1 cellular context compared by ENCODE assay signal in the genomic region with DNA sequence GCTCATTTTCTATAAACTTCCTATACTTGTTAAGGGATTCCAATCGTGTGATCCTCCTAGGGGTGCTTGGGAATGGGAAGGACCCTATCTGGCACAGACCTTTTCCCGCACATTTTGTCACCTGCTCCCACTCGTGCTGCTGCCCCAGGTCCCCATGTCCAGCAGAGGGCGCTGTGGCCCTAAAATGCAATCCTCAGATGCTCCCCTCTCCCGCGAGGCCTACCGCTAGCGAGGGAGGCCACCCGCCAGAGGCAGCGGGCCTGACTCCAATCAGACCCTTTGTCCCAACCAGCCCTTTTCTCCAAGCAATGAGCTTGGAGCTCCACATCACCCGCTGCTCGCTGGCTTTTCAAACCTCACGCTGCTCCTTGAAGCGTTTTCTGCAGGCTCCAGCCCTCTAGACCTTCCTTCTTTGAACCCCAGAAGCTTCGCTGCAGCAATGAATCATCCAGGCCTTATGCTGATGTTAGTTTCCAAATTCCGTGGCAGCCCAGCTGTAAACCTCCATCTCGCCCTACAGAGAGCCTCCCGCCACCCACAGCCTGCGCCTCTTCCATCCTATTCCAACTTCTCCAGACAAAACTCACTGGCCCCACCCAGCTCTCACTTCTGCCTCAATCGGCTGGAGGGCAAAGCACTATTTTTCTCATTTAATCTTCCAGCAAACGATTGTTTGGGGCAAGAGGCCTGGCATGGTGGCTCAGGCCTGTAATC.
A peak's percentile ranks its signal among the peaks of the same experiment; 100 is the strongest.
TF ChIP-seq lines count a peak whose summit lies in the region.

No MANE protein-coding gene starts in this region.

TF ChIP-seq in HepG2, 621 proteins besides CTCF, POLR2A, EP300 and RAD21 (continued from another document and continues in another):
- TF ChIP-seq ZMYM3 (CRISPR knock-in tag; IDR thresholded peaks at IDR 0.05) (peak; percentile 71; the same call in 1 of the 2 replicates), RFXAP (CRISPR knock-in tag; IDR thresholded peaks at IDR 0.05; ENCODE audit: borderline replicate concordance) (peak; percentile 48; the same call in 1 of the 2 replicates), YEATS2 (CRISPR knock-in tag; IDR thresholded peaks at IDR 0.05; ENCODE audit: borderline replicate concordance) (peak; percentile 81; the same call in 1 of the 2 replicates), ZNF383 (CRISPR knock-in tag; IDR thresholded peaks at IDR 0.05; ENCODE audit: borderline replicate concordance) (no peak), FOXJ3 (CRISPR knock-in tag; IDR thresholded peaks at IDR 0.05; ENCODE audit: borderline replicate concordance) (no peak), PCBP1 (IDR thresholded peaks at IDR 0.05; ENCODE audit: borderline replicate concordance, low read depth, low read length) (no peak), FOXP1 (IDR thresholded peaks at IDR 0.05) (no peak), FOXP1 (CRISPR knock-in tag; IDR thresholded peaks at IDR 0.05) (no peak), ZNF234 (CRISPR knock-in tag; conservative IDR thresholded peaks at IDR 0.05) (no peak), XRCC5 (optimal IDR thresholded peaks at IDR 0.05; ENCODE audit: low read length) (peak; percentile 90), ZBTB42 (CRISPR knock-in tag; IDR thresholded peaks at IDR 0.05) (no peak), ZNF441 (CRISPR knock-in tag; IDR thresholded peaks at IDR 0.05; ENCODE audit: borderline replicate concordance) (no peak), ZNF260 (CRISPR knock-in tag; IDR thresholded peaks at IDR 0.05; ENCODE audit: borderline replicate concordance, low read depth) (no peak), FLYWCH1 (CRISPR knock-in tag; IDR thresholded peaks at IDR 0.05) (no peak), NFE2L1 (CRISPR knock-in tag; IDR thresholded peaks at IDR 0.05; ENCODE audit: borderline replicate concordance) (no peak), ZBTB14 (CRISPR knock-in tag; IDR thresholded peaks at IDR 0.05) (no peak), PRPF4 (IDR thresholded peaks at IDR 0.05; ENCODE audit: low read depth, low read length, poor library complexity, severe bottlenecking) (no peak), TGIF2 (CRISPR knock-in tag; IDR thresholded peaks at IDR 0.05) (peak; percentile 59; the same call in 1 of the 2 replicates), HMGXB4 (CRISPR knock-in tag; IDR thresholded peaks at IDR 0.05; ENCODE audit: borderline replicate concordance in 1 of 2, low read depth in 1 of 2) (peak; percentile 90 to 94), MXI1 (IDR thresholded peaks at IDR 0.05; ENCODE audit: borderline replicate concordance, low read depth, low read length) (no peak), HOXD1 (CRISPR knock-in tag; IDR thresholded peaks at IDR 0.05) (0 out of 2 replicates have a peak, but pooled peaks have one; percentile 34), NFIC (IDR thresholded peaks at IDR 0.05; ENCODE audit: low read length) (no peak), HDAC1 (CRISPR knock-in tag; IDR thresholded peaks at IDR 0.05) (no peak; the same call in 1 of the 2 replicates), IKZF4 (CRISPR knock-in tag; IDR thresholded peaks at IDR 0.05; ENCODE audit: borderline replicate concordance, low read depth, not compliant biosample characterization) (peak; percentile 89), RBFOX2 (IDR thresholded peaks at IDR 0.05; ENCODE audit: low read depth, low read length) (no peak), FIP1L1 (IDR thresholded peaks at IDR 0.05; ENCODE audit: borderline replicate concordance, insufficient read depth, low read depth, low read length) (no peak), CAMTA2 (CRISPR knock-in tag; IDR thresholded peaks at IDR 0.05; ENCODE audit: borderline replicate concordance) (no peak), ZNF788 (CRISPR knock-in tag; IDR thresholded peaks at IDR 0.05; ENCODE audit: borderline replicate concordance) (peak; percentile 45; the same call in 1 of the 2 replicates)
- TF ChIP-seq, protein P1, sequence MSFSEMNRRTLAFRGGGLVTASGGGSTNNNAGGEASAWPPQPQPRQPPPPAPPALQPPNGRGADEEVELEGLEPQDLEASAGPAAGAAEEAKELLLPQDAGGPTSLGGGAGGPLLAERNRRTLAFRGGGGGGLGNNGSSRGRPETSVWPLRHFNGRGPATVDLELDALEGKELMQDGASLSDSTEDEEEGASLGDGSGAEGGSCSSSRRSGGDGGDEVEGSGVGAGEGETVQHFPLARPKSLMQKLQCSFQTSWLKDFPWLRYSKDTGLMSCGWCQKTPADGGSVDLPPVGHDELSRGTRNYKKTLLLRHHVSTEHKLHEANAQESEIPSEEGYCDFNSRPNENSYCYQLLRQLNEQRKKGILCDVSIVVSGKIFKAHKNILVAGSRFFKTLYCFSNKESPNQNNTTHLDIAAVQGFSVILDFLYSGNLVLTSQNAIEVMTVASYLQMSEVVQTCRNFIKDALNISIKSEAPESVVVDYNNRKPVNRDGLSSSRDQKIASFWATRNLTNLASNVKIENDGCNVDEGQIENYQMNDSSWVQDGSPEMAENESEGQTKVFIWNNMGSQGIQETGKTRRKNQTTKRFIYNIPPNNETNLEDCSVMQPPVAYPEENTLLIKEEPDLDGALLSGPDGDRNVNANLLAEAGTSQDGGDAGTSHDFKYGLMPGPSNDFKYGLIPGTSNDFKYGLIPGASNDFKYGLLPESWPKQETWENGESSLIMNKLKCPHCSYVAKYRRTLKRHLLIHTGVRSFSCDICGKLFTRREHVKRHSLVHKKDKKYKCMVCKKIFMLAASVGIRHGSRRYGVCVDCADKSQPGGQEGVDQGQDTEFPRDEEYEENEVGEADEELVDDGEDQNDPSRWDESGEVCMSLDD (CRISPR knock-in tag; IDR thresholded peaks at IDR 0.05; ENCODE audit: borderline replicate concordance), result 0 out of 2 replicates have a peak, but pooled peaks have one; percentile 49
- TF ChIP-seq, protein P2, sequence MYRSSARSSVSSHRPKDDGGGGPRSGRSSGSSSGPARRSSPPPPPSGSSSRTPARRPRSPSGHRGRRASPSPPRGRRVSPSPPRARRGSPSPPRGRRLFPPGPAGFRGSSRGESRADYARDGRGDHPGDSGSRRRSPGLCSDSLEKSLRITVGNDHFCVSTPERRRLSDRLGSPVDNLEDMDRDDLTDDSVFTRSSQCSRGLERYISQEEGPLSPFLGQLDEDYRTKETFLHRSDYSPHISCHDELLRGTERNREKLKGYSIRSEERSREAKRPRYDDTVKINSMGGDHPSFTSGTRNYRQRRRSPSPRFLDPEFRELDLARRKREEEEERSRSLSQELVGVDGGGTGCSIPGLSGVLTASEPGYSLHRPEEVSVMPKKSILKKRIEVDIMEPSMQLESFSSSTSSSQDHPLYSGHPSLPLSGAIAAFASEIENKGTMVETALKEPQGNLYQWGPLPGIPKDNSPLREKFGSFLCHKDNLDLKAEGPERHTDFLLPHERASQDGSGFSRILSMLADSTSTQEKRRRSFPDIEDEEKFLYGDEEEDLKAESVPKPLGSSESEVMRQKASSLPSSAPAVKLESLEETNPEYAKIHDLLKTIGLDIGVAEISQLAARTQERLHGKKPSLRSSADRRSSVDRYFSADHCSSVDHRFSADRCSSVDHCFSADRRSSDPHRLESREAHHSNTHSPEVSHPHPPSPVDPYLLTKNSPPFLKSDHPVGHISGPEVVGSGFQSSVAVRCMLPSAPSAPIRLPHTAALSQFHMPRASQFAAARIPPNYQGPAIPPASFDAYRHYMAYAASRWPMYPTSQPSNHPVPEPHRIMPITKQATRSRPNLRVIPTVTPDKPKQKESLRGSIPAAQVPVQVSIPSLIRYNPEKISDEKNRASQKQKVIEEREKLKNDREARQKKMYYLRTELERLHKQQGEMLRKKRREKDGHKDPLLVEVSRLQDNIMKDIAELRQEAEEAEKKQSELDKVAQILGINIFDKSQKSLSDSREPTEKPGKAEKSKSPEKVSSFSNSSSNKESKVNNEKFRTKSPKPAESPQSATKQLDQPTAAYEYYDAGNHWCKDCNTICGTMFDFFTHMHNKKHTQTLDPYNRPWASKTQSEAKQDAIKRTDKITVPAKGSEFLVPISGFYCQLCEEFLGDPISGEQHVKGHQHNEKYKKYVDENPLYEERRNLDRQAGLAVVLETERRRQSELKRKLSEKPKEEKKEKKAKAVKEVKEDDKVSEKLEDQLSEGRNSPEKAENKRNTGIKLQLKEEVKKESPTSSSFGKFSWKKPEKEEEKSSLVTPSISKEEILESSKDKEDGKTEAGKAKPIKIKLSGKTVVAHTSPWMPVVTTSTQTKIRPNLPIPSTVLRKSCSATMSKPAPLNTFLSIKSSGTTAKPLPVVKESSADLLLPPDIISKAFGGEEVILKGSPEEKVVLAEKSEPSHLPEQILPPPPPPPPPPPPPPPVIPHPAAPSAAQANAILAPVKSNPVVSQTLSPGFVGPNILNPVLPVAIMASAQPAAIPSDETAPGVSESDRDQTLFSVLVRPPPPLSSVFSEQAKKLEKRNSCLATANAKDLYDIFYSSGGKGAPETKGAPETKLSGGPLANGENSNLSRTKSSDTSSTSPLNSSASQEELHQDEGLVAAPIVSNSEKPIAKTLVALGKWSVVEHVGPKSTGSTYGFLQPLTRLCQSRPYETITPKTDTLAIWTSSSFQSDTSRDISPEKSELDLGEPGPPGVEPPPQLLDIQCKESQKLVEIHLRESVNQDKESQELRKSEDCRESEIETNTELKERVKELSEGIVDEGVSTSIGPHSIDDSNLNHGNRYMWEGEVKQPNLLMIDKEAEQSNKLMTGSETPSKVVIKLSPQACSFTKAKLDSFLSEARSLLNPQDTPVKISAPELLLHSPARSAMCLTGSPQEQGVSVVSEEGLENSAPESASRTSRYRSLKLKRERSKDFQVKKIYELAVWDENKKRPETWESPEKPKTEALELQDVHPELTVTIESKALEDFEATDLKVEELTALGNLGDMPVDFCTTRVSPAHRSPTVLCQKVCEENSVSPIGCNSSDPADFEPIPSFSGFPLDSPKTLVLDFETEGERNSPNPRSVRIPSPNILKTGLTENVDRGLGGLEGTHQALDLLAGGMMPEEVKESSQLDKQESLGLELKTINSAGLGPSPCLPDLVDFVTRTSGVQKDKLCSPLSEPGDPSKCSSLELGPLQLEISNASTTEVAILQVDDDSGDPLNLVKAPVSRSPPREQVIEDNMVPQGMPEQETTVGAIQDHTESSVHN (CRISPR knock-in tag; IDR thresholded peaks at IDR 0.05), result no peak
- TF ChIP-seq, protein P3, sequence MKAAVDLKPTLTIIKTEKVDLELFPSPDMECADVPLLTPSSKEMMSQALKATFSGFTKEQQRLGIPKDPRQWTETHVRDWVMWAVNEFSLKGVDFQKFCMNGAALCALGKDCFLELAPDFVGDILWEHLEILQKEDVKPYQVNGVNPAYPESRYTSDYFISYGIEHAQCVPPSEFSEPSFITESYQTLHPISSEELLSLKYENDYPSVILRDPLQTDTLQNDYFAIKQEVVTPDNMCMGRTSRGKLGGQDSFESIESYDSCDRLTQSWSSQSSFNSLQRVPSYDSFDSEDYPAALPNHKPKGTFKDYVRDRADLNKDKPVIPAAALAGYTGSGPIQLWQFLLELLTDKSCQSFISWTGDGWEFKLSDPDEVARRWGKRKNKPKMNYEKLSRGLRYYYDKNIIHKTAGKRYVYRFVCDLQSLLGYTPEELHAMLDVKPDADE (CRISPR knock-in tag; IDR thresholded peaks at IDR 0.05), result no peak
- TF ChIP-seq, protein P4, sequence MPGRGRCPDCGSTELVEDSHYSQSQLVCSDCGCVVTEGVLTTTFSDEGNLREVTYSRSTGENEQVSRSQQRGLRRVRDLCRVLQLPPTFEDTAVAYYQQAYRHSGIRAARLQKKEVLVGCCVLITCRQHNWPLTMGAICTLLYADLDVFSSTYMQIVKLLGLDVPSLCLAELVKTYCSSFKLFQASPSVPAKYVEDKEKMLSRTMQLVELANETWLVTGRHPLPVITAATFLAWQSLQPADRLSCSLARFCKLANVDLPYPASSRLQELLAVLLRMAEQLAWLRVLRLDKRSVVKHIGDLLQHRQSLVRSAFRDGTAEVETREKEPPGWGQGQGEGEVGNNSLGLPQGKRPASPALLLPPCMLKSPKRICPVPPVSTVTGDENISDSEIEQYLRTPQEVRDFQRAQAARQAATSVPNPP (CRISPR knock-in tag; IDR thresholded peaks at IDR 0.05), result no peak
